Comparison of ENCODE assay signal across 8 cellular contexts in genomic region chr22:37303821-37304274, GRCh38. TPM values are rescaled to one million over a fixed set of nuclear protein-coding genes. Genes with fewer than 3 reads are reported as not detected.
A peak's percentile ranks its signal among the peaks of the same experiment; 100 is the strongest.
DNase-seq lines count a peak whose midpoint lies in the region; ATAC-seq and TF ChIP-seq lines count a peak whose summit lies in the region.

No MANE protein-coding gene starts in this region.

- H3K4me1 Mint-ChIP-seq in WTC11 = peaks cover 38% of the 10 kb centered on the region

- no peak overlapping the region for H3K27ac Mint-ChIP-seq in WTC11

- TF ChIP-seq CTCF in WTC11 (IDR thresholded peaks at IDR 0.05) (no peak), gastroesophageal sphincter (IDR thresholded peaks at IDR 0.05) (no peak)

- H3K36me3 Mint-ChIP-seq in WTC11 = no peaks in the 10 kb centered on the region

- peaks cover 85% of the 10 kb centered on the region for H3K4me1 ChIP-seq in effector memory CD4-positive, alpha-beta T cell (ENCODE audit: control insufficient read depth, insufficient read depth, low read length, poor library complexity, severe bottlenecking)
- H3K4me1 ChIP-seq in gastroesophageal sphincter = peaks cover 0 to 19% (median 16%) of the 10 kb centered on the region in 3 donors

- H3K4me3 Mint-ChIP-seq in WTC11 = no peak overlapping the region

- peaks cover 28% of the 10 kb centered on the region for H3K36me3 ChIP-seq in effector memory CD4-positive, alpha-beta T cell (ENCODE audit: control insufficient read depth, insufficient read depth, low read length)
- no peaks in the 10 kb centered on the region for H3K36me3 ChIP-seq in gastroesophageal sphincter

- H3K9me3 ChIP-seq in effector memory CD4-positive, alpha-beta T cell (ENCODE audit: control insufficient read depth, low read length) = no peaks in the 10 kb centered on the region
- H3K9me3 ChIP-seq in gastroesophageal sphincter = no peaks in the 10 kb centered on the region

- peak; percentile 88 for DNase-seq in HCEC 1CT
- DNase-seq in WTC11 (ENCODE audit: low spot score) = no peak
- DNase-seq in effector memory CD4-positive, alpha-beta T cell = no peak
- peak; percentile 58 for DNase-seq in stimulated activated CD4-positive, alpha-beta T cell treated with anti-CD3 and anti-CD28 coated beads, Interleukin-12 subunit alpha, Interleukin-12 subunit beta, amount 100 ng/mL, for 4 hours
- no peak for DNase-seq in NAMALWA (ENCODE audit: low spot score)

- H3K4me3 ChIP-seq in effector memory CD4-positive, alpha-beta T cell (ENCODE audit: insufficient read depth, low read depth, low read length, poor library complexity, severe bottlenecking) = no peak overlapping the region
- H3K4me3 ChIP-seq in gastroesophageal sphincter = no peak overlapping the region

- POLR2A ChIA-PET in WTC11 (lab: Charles Lee) = no interaction called here

- peaks cover 10% of the 10 kb centered on the region for H3K27me3 Mint-ChIP-seq in WTC11 (ENCODE audit: low read depth)

- 100% methylated on average over 1 of the region's 9 CpGs; no CpG with 5 or more reads in 1 of the 2 donors for WGBS in gastroesophageal sphincter (ENCODE audit: low coverage in 1 of 2), 2 donors

- H3K27me3 ChIP-seq in effector memory CD4-positive, alpha-beta T cell (replicated peaks; ENCODE audit: control insufficient read depth, insufficient read depth, low read length, poor library complexity, severe bottlenecking) = no peaks in the 10 kb centered on the region
- peaks cover 48% of the 10 kb centered on the region for H3K27me3 ChIP-seq in gastroesophageal sphincter

- ATAC-seq in WTC11 = no peak
- ATAC-seq in gastroesophageal sphincter = no peak
- ATAC-seq in GM18511 (IDR thresholded peaks at IDR 0.05; ENCODE audit: unreplicated experiment) = no peak
- ATAC-seq in GM21447 (IDR thresholded peaks at IDR 0.05; ENCODE audit: unreplicated experiment) = no peak

- no peak for TF ChIP-seq POLR2A in gastroesophageal sphincter (IDR thresholded peaks at IDR 0.05)

- no peaks in the 10 kb centered on the region for H3K9me3 Mint-ChIP-seq in WTC11

- no peak for TF ChIP-seq EP300 in gastroesophageal sphincter (IDR thresholded peaks at IDR 0.05)

- CTCF ChIA-PET in WTC11 (lab: Charles Lee) = interaction anchor here (1.2 to 2.1 kb wide), 6 partner anchors 30 to 183 kb away, joined by 3 to 10 read pairs (median 6); partner anchors contain the start of gene MFNG

- peak overlapping the region; percentile 96 for H3K27ac ChIP-seq in effector memory CD4-positive, alpha-beta T cell (ENCODE audit: insufficient read depth, low read length, poor library complexity, severe bottlenecking)
- H3K27ac ChIP-seq in gastroesophageal sphincter = no peak overlapping the region

TF ChIP-seq in WTC11, 78 proteins besides CTCF, POLR2A, EP300 and RAD21:
- no peak for TF ChIP-seq TEAD4 (CRISPR knock-in tag; IDR thresholded peaks at IDR 0.05)
- TF ChIP-seq ZNF263 (CRISPR knock-in tag; IDR thresholded peaks at IDR 0.05; ENCODE audit: low read depth) = peak; percentile 22; the same call in 1 of the 2 replicates

RNA-seq across cellular contexts. Expression of gene CYTH4, which starts 21.5 kb away (rescaled TPM):
- total RNA-seq in WTC11 (2021) (0.11 to 0.16 TPM (median 0.15 TPM) in 3 replicates), gastroesophageal sphincter (10 to 100 TPM in 2 of 4 donors, 1 to 10 TPM in 2; 4.2 to 21.3 (median 9.3) TPM)

RNA-seq across cellular contexts. Expression of gene RAC2, which starts 59.8 kb away (rescaled TPM):
- total RNA-seq in WTC11 (2021) (3.6 to 4.9 TPM (median 4.9 TPM) in 3 replicates), gastroesophageal sphincter (10 to 100 TPM in 1 of 4 donors, 1 to 10 TPM in 3; 2.0 to 11.3 (median 6.4) TPM)

Comparison
In these comparisons a context has a peak if more than half of its experiments do, and no peak if none do; other contexts are left out.
1. DNase-seq: peak in HCEC 1CT (single experiment) and stimulated activated CD4-positive, alpha-beta T cell treated with anti-CD3 and anti-CD28 coated beads, Interleukin-12 subunit alpha, Interleukin-12 subunit beta, amount 100 ng/mL, for 4 hours (single experiment); none in WTC11 (single experiment), effector memory CD4-positive, alpha-beta T cell (0 of 3) and NAMALWA (single experiment).